18 cellular contexts compared by ENCODE assay signal in the genomic region with DNA sequence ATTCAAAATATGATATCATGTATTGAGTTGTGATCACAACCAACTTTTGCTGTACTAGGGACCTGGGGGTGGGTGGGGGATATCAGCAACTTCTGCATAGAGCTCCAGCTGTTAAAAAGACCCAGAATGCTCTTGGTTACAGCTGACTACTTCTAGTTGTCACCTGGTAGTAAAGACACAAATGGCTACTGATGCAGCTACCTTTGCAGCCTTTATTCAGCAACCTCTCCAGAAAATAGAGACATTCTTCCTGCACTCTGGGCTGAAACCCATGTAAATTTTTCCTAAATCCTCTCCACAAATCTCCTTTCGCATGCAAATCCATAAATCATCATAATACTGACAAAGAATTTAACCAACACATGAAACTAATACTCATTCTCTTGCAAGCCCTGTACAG.
DNase-seq lines count a peak whose midpoint lies in the region; ATAC-seq, FAIRE-seq and TF ChIP-seq lines count a peak whose summit lies in the region.
"Had no signal": no experiment of that assay in that cellular context is flagged by ENCODE, and none has a peak within 500 bp of the region (broad histone marks: within the 10 kb centered on the region; RNA-seq: fewer than 3 reads in every experiment).

No MANE protein-coding gene starts in this region.

- peak overlapping the region; percentile 72 for H3K27ac ChIP-seq in A673 (ENCODE audit: low read depth, low read length, poor library complexity, severe bottlenecking)
- peak overlapping the region; percentile 2; the same call in 1 of the 2 replicates for H3K27ac ChIP-seq in OCI-LY3 (ENCODE audit: low read length)
- H3K27ac ChIP-seq in endodermal cell (ENCODE audit: low read depth, low read length) = no peak overlapping the region
- no peak overlapping the region for H3K27ac ChIP-seq in pancreas
- H3K27ac ChIP-seq: 22Rv1 had no signal

- TF ChIP-seq CTCF in A673 (conservative IDR thresholded peaks at IDR 0.05; ENCODE audit: low read depth, low read length) = no peak
- no peak for TF ChIP-seq CTCF in OCI-LY3 (IDR thresholded peaks at IDR 0.05; ENCODE audit: low read depth, low read length)
- TF ChIP-seq CTCF in endodermal cell (conservative IDR thresholded peaks at IDR 0.05) = no peak
- TF ChIP-seq CTCF in pancreas (IDR thresholded peaks at IDR 0.05) = no peak

- H3K4me1 ChIP-seq in A673 (ENCODE audit: insufficient read depth, low read length, poor library complexity, severe bottlenecking) (peaks cover 99% of the 10 kb centered on the region), OCI-LY3 (ENCODE audit: low read length) (peaks cover 67% of the 10 kb centered on the region), endodermal cell (ENCODE audit: control insufficient read depth, insufficient read depth, low read length) (peaks cover 17% of the 10 kb centered on the region), pancreas (no peaks in the 10 kb centered on the region)

- H3K36me3 ChIP-seq in A673 (ENCODE audit: insufficient read depth, low read length, poor library complexity, severe bottlenecking) = no peaks in the 10 kb centered on the region
- H3K36me3 ChIP-seq in OCI-LY3 (replicated peaks; ENCODE audit: low read depth, low read length) = peaks cover 50% of the 10 kb centered on the region
- H3K36me3 ChIP-seq in endodermal cell (ENCODE audit: control insufficient read depth, insufficient read depth, low read length) = no peaks in the 10 kb centered on the region
- H3K36me3 ChIP-seq in pancreas = no peaks in the 10 kb centered on the region

- no peak overlapping the region for H3K4me2 ChIP-seq in OCI-LY3 (ENCODE audit: low read length)

- H4K20me1 ChIP-seq in OCI-LY3 (ENCODE audit: insufficient read depth, low read length) = peaks cover 98% of the 10 kb centered on the region

- peaks cover 51% of the 10 kb centered on the region for H3K4me1 Mint-ChIP-seq in endodermal cell
- H3K4me1 Mint-ChIP-seq in naive B cell = peaks cover 8 to 22% (median 17%) of the 10 kb centered on the region in 3 donors
- H3K4me1 Mint-ChIP-seq: CD4-positive, alpha-beta memory T cell had no signal

- no peaks in the 10 kb centered on the region for H3K9me3 ChIP-seq in A673 (ENCODE audit: low read depth, low read length, poor library complexity, severe bottlenecking)
- no peaks in the 10 kb centered on the region for H3K9me3 ChIP-seq in OCI-LY3 (ENCODE audit: insufficient read depth, low read length)
- no peaks in the 10 kb centered on the region for H3K9me3 ChIP-seq in endodermal cell (ENCODE audit: control insufficient read depth, low read length)
- no peaks in the 10 kb centered on the region for H3K9me3 ChIP-seq in pancreas

- H3K27me3 ChIP-seq in A673 (replicated peaks; ENCODE audit: insufficient read depth, low read depth, low read length, poor library complexity) = no peaks in the 10 kb centered on the region
- H3K27me3 ChIP-seq in OCI-LY3 (ENCODE audit: low read depth, low read length) = no peaks in the 10 kb centered on the region
- H3K27me3 ChIP-seq in endodermal cell (ENCODE audit: control insufficient read depth, insufficient read depth, low read length, poor library complexity, severe bottlenecking) = no peaks in the 10 kb centered on the region
- H3K27me3 ChIP-seq in pancreas = no peaks in the 10 kb centered on the region

- CTCF ChIA-PET in A673 (lab: Charles Lee) = no interaction called here

- H3K27me3 Mint-ChIP-seq in endodermal cell (ENCODE audit: insufficient read depth) (no peaks in the 10 kb centered on the region), naive B cell (no peaks in the 10 kb centered on the region)

- no peak for DNase-seq in A673 (ENCODE audit: low spot score)
- DNase-seq in endodermal cell = no peak
- no peak for DNase-seq in naive B cell
- DNase-seq in T-helper 1 cell = no peak
- no peak for DNase-seq in NCI-H82 (lab: John Stamatoyannopoulos, UW)
- DNase-seq in pancreas = no peak
- DNase-seq: Calu3; CD4-positive, alpha-beta memory T cell; DMS53; HCEC 1CT; KG1; NCI-H1048; NCI-H146; NCI-H2081 had no signal

- H3K36me3 Mint-ChIP-seq in endodermal cell (ENCODE audit: low read depth) = no peaks in the 10 kb centered on the region
- H3K36me3 Mint-ChIP-seq in naive B cell = peaks cover 0 to 4% of the 10 kb centered on the region in 2 donors
- H3K36me3 Mint-ChIP-seq: CD4-positive, alpha-beta memory T cell had no signal

- H3K9ac ChIP-seq in OCI-LY3 (ENCODE audit: low read length) (no peak overlapping the region), endodermal cell (ENCODE audit: extremely low read depth, low read length, poor library complexity, severe bottlenecking) (no peak overlapping the region)

- no peak overlapping the region for H3K4me3 ChIP-seq in A673 (ENCODE audit: low read depth, low read length, poor library complexity, severe bottlenecking)
- H3K4me3 ChIP-seq in OCI-LY3 (ENCODE audit: low read length) = no peak overlapping the region
- no peak overlapping the region for H3K4me3 ChIP-seq in endodermal cell (ENCODE audit: low read length)
- H3K4me3 ChIP-seq in pancreas = no peak overlapping the region

- H3K4me3 Mint-ChIP-seq in endodermal cell (no peak overlapping the region), naive B cell (no peak overlapping the region)
- H3K4me3 Mint-ChIP-seq: CD4-positive, alpha-beta memory T cell had no signal

- 57 to 73% methylated on average over 1 of the region's 1 CpG for WGBS in endodermal cell (ENCODE audit: insufficient coverage in 1 of 2, insufficient read length in 1 of 2), 2 experiments
- 59 to 74% methylated on average over 1 of the region's 1 CpG for WGBS in pancreas, 2 donors

- H3K9me3 Mint-ChIP-seq in endodermal cell (no peaks in the 10 kb centered on the region), naive B cell (no peaks in the 10 kb centered on the region)

- POLR2A ChIA-PET in A673 (lab: Charles Lee; ENCODE audit: low non-redundant PET) = no interaction called here

- intact Hi-C loops in A673 (cut with micrococcal nuclease; ENCODE audit: unreplicated experiment) = loop anchor here (5.0 to 10.0 kb wide), 2 partner anchors 53 to 155 kb away; no protein-coding TSS in a partner anchor
- intact Hi-C loops in pancreas (cut with DNase I) = no loop called here

- no peak for FAIRE-seq in pancreas (lab: Jason Lieb, UNC)
- FAIRE-seq: GM19239 had no signal

- H3K27ac Mint-ChIP-seq in endodermal cell = peak overlapping the region; percentile 23
- peak overlapping the region in 1 of 6 donors; percentile 0 for H3K27ac Mint-ChIP-seq in naive B cell

- H2AFZ ChIP-seq in OCI-LY3 (ENCODE audit: low read depth, low read length) = no peak overlapping the region

- H3K79me2 ChIP-seq in OCI-LY3 (ENCODE audit: low read length) = peaks cover 100% of the 10 kb centered on the region

- ATAC-seq in naive B cell (ENCODE audit: low read depth in 2 of 2) (peak; percentile 85 to 86), pancreas (no peak), HG02884 (IDR thresholded peaks at IDR 0.05; ENCODE audit: unreplicated experiment) (no peak)

- BruUV-seq in A673 (replicated peaks; lab: Mats Ljungman, UMichigan) = no TSS peak

Comparison
In these comparisons a context has a peak if more than half of its experiments do, and no peak if none do; other contexts are left out.
1. H3K27ac ChIP-seq: peak in A673 (single experiment) and OCI-LY3 (single experiment); none in endodermal cell (single experiment) and pancreas (0 of 4).
2. ATAC-seq: peak in naive B cell (2 of 2); none in pancreas (0 of 4) and HG02884 (single experiment).